ENCODE assay signal across 19 cellular contexts in the genomic region with DNA sequence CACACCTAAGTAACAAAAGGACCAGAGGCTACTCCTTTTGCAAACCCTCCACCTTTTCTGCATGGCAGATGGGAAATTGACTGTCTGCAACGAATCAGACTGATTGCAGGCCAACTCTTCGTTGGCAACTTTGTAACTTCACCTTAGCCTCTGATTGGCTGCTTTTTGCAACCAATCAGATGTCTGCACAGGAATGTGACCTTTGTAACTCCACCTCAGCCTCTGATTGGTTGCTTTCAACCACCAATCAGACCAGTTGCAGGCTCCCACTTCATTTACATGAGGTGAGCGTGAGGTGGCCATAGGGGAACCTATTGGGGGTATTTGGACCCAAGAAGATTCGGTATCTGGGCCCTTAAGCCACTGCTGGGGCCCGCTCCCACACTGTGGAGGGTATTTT.
"Had no signal": no experiment of that assay in that cellular context is flagged by ENCODE, and none has a peak within 500 bp of the region (broad histone marks: within the 10 kb centered on the region; RNA-seq: fewer than 3 reads in every experiment).

No MANE protein-coding gene starts in this region.

- FAIRE-seq: HepG2 had no signal

- H3K4me3 ChIP-seq: MG63 had no signal

- H3K27ac ChIP-seq: RWPE1 had no signal

- H3K27me3 ChIP-seq: MG63 had no signal

- ATAC-seq: HepG2, Panc1, PC-3, SK-N-SH treated with all-trans-retinoic acid at 6 μM for 48 hours had no signal

- DNase-seq: IMR-90; KBM-7; MG63; NCI-H1092 treated with DMSO at 0.1 percent for 48 hours; NCI-H1436; NCI-H187 treated with DMSO at 0.1 percent for 48 hours; NCI-H2029 treated with DMSO at 0.1 percent for 48 hours; NCI-H2227 treated with DMSO at 0.1 percent for 48 hours; NCI-H524; NCI-H526 treated with DMSO at 0.1 percent for 48 hours; NCI-H774; NK-92 treated with Interleukin-12 subunit alpha and Interleukin-12 subunit beta, amount 100 ng/mL, for 24 hours; PC-3; SHP77; T-helper 1 cell had no signal

- H3K36me3 ChIP-seq: MG63 had no signal
